In genomic region chr19:13155472-13156284, GRCh38 we compare ENCODE assay signal across 8 cellular contexts. TPM values are rescaled to one million over a fixed set of nuclear protein-coding genes. Genes with fewer than 3 reads are reported as not detected.
DNase-seq lines count a peak whose midpoint lies in the region; ATAC-seq, FAIRE-seq and TF ChIP-seq lines count a peak whose summit lies in the region.

No MANE protein-coding gene starts in this region.

- intact Hi-C loops in cardiac septum (cut with DNase I), result loop anchor here (1.0 kb wide), 1 partner anchor 8 kb away; no protein-coding TSS in a partner anchor

- H3K9me3 Mint-ChIP-seq in activated naive CD8-positive, alpha-beta T cell treated with anti-CD3 and anti-CD28 coated beads, Interleukin-2, amount 50 U/mL, for 24 hours, result no peaks in the 10 kb centered on the region
- H3K9me3 Mint-ChIP-seq in progenitor cell of endocrine pancreas (ENCODE audit: low read depth), result no peaks in the 10 kb centered on the region

- FAIRE-seq in HTR-8/SVneo (lab: Jason Lieb, UNC), result no peak

- peaks cover 22% of the 10 kb centered on the region for H3K36me3 Mint-ChIP-seq in activated naive CD8-positive, alpha-beta T cell treated with anti-CD3 and anti-CD28 coated beads, Interleukin-2, amount 50 U/mL, for 24 hours (ENCODE audit: low read depth)
- peaks cover 10% of the 10 kb centered on the region for H3K36me3 Mint-ChIP-seq in progenitor cell of endocrine pancreas (ENCODE audit: insufficient read depth)

- no peak for TF ChIP-seq CTCF in progenitor cell of endocrine pancreas (IDR thresholded peaks at IDR 0.05; ENCODE audit: unreplicated experiment)

- H3K27me3 Mint-ChIP-seq in activated naive CD8-positive, alpha-beta T cell treated with anti-CD3 and anti-CD28 coated beads, Interleukin-2, amount 50 U/mL, for 24 hours, result peaks cover 3% of the 10 kb centered on the region
- no peaks in the 10 kb centered on the region for H3K27me3 Mint-ChIP-seq in progenitor cell of endocrine pancreas

- peaks cover 58% of the 10 kb centered on the region for H3K4me1 Mint-ChIP-seq in activated naive CD8-positive, alpha-beta T cell treated with anti-CD3 and anti-CD28 coated beads, Interleukin-2, amount 50 U/mL, for 24 hours
- peaks cover 17% of the 10 kb centered on the region for H3K4me1 Mint-ChIP-seq in progenitor cell of endocrine pancreas (ENCODE audit: low read depth)

- H3K27ac Mint-ChIP-seq in activated naive CD8-positive, alpha-beta T cell treated with anti-CD3 and anti-CD28 coated beads, Interleukin-2, amount 50 U/mL, for 24 hours, result peak overlapping the region; percentile 98
- peak overlapping the region; percentile 100 for H3K27ac Mint-ChIP-seq in progenitor cell of endocrine pancreas

- peak; percentile 4 for ATAC-seq in SK-N-SH treated with all-trans-retinoic acid at 6 μM for 48 hours
- peak; percentile 6 for ATAC-seq in activated naive CD8-positive, alpha-beta T cell treated with anti-CD3 and anti-CD28 coated beads, Interleukin-2, amount 50 U/mL, for 24 hours

- peak overlapping the region; percentile 94 for H3K4me3 Mint-ChIP-seq in activated naive CD8-positive, alpha-beta T cell treated with anti-CD3 and anti-CD28 coated beads, Interleukin-2, amount 50 U/mL, for 24 hours
- H3K4me3 Mint-ChIP-seq in progenitor cell of endocrine pancreas (ENCODE audit: low read depth), result peak overlapping the region; percentile 96

- DNase-seq in DMS79 (lab: John Stamatoyannopoulos, UW), result peak; percentile 73
- peak; percentile 65 for DNase-seq in HTR-8/SVneo (ENCODE audit: insufficient read length, low spot score)
- DNase-seq in activated naive CD8-positive, alpha-beta T cell treated with anti-CD3 and anti-CD28 coated beads, Interleukin-2, amount 50 U/mL, for 24 hours, result peak; percentile 86
- peak; percentile 94 for DNase-seq in cardiac septum (ENCODE audit: low spot score)
- DNase-seq in progenitor cell of endocrine pancreas (ENCODE audit: low spot score, unreplicated experiment), result peak; percentile 72
- DNase-seq in COLO829 (ENCODE audit: low spot score), result no peak
- no peak for DNase-seq in OCI-M2 (lab: John Stamatoyannopoulos, UW; ENCODE audit: unreplicated experiment)

TF ChIP-seq in SK-N-SH treated with all-trans-retinoic acid at 6 μM for 48 hours, 23 proteins besides CTCF, POLR2A, EP300 and RAD21 (continues in another document):
- TF ChIP-seq TCF4 (CRISPR knock-in tag; IDR thresholded peaks at IDR 0.05; ENCODE audit: borderline replicate concordance) (no peak), TSHZ2 (CRISPR knock-in tag; IDR thresholded peaks at IDR 0.05) (0 out of 2 replicates have a peak, but pooled peaks have one; percentile 52), ARNTL (CRISPR knock-in tag; IDR thresholded peaks at IDR 0.05; ENCODE audit: borderline replicate concordance, low read depth) (0 out of 2 replicates have a peak, but pooled peaks have one; percentile 17), SNAI2 (CRISPR knock-in tag; IDR thresholded peaks at IDR 0.05) (0 out of 2 replicates have a peak, but pooled peaks have one; percentile 7), ZFP30 (CRISPR knock-in tag; IDR thresholded peaks at IDR 0.05) (no peak), CREB5 (CRISPR knock-in tag; IDR thresholded peaks at IDR 0.05; ENCODE audit: low read depth) (peak; percentile 95), ISL1 (CRISPR knock-in tag; IDR thresholded peaks at IDR 0.05) (no peak), RARB (CRISPR knock-in tag; IDR thresholded peaks at IDR 0.05) (no peak; the same call in 1 of the 2 replicates), POU6F1 (CRISPR knock-in tag; IDR thresholded peaks at IDR 0.05; ENCODE audit: borderline replicate concordance, low read depth) (no peak), PPARA (CRISPR knock-in tag; IDR thresholded peaks at IDR 0.05; ENCODE audit: borderline replicate concordance) (no peak), ZNF8 (CRISPR knock-in tag; IDR thresholded peaks at IDR 0.05) (peak; percentile 63; the same call in 1 of the 2 replicates), OSR1 (CRISPR knock-in tag; IDR thresholded peaks at IDR 0.05) (no peak), ZNF565 (CRISPR knock-in tag; conservative IDR thresholded peaks at IDR 0.05; ENCODE audit: low read depth) (peak; percentile 74; the same call in 1 of the 2 replicates), CSRNP3 (CRISPR knock-in tag; IDR thresholded peaks at IDR 0.05) (peak; percentile 62; the same call in 1 of the 2 replicates), GLIS3 (CRISPR knock-in tag; IDR thresholded peaks at IDR 0.05) (peak; percentile 70), TOX (CRISPR knock-in tag; IDR thresholded peaks at IDR 0.05; ENCODE audit: borderline replicate concordance) (no peak; the same call in none of the 2 replicates), BACH2 (CRISPR knock-in tag; IDR thresholded peaks at IDR 0.05; ENCODE audit: borderline replicate concordance) (no peak)

RNA-seq across cellular contexts. Expression of gene IER2, which starts 5.5 kb away (rescaled TPM):
- 28.4 TPM for total RNA-seq in cardiac septum
- total RNA-seq in progenitor cell of endocrine pancreas, result 88.4 and 93.4 TPM in 2 replicates

RNA-seq across cellular contexts. Expression of gene STX10, which starts 5.5 kb away (rescaled TPM):
- total RNA-seq in cardiac septum (25.7 TPM), progenitor cell of endocrine pancreas (49.2 and 55.9 TPM in 2 replicates)

RNA-seq across cellular contexts. Expression of gene NACC1, which starts 37.6 kb away (rescaled TPM):
- total RNA-seq in cardiac septum (33.8 TPM), progenitor cell of endocrine pancreas (92.3 and 103 TPM in 2 replicates)

RNA-seq across cellular contexts. Expression of gene TRMT1, which starts 39.1 kb away (rescaled TPM):
- total RNA-seq in cardiac septum, result 17.5 TPM
- total RNA-seq in progenitor cell of endocrine pancreas, result 51.5 and 52.4 TPM in 2 replicates

RNA-seq across cellular contexts. Expression of gene LYL1, which starts 53.0 kb away (rescaled TPM):
- total RNA-seq in cardiac septum, result 9.4 TPM
- 0.47 and 0.50 TPM in 2 replicates for total RNA-seq in progenitor cell of endocrine pancreas

Comparison
In these comparisons a context has a peak if more than half of its experiments do, and no peak if none do; other contexts are left out.
1. DNase-seq: peak in DMS79 (single experiment), HTR-8/SVneo (single experiment), activated naive CD8-positive, alpha-beta T cell treated with anti-CD3 and anti-CD28 coated beads, Interleukin-2, amount 50 U/mL, for 24 hours (single experiment), cardiac septum (single experiment) and progenitor cell of endocrine pancreas (single experiment); none in COLO829 (single experiment) and OCI-M2 (single experiment).